Comparison of ENCODE assay signal across 21 cellular contexts in genomic region chr4:121094297-121094966, GRCh38. TPM values are rescaled to one million over a fixed set of nuclear protein-coding genes. Genes with fewer than 3 reads are reported as not detected.
"Had no signal": no experiment of that assay in that cellular context is flagged by ENCODE, and none has a peak within 500 bp of the region (broad histone marks: within the 10 kb centered on the region; RNA-seq: fewer than 3 reads in every experiment).

No MANE protein-coding gene starts in this region.

- H3K27ac ChIP-seq: RWPE1 had no signal

- ATAC-seq: activated T-cell treated with anti-CD3 and anti-CD28 coated beads, Interleukin-2, amount 50 U/mL, for 4 hours had no signal

- DNase-seq: activated B cell treated with CpG ODN at 0.5 μM for 24 hours; activated CD4-positive, alpha-beta memory T cell treated with anti-CD3 and anti-CD28 coated beads for 36 hours; activated CD4-positive, alpha-beta T cell treated with anti-CD3 and anti-CD28 coated beads for 1 hour; activated CD4-positive, alpha-beta T cell treated with anti-CD3 and anti-CD28 coated beads, Interleukin-2, amount 10 ng/mL, durations not matched to agents 24 days and 14 days; activated CD8-positive, alpha-beta memory T cell treated with anti-CD3 and anti-CD28 coated beads for 24 hours; activated gamma-delta T cell; activated naive CD4-positive, alpha-beta T cell treated with anti-CD3 and anti-CD28 coated beads for 36 hours; activated T-cell treated with anti-CD3 and anti-CD28 coated beads, Interleukin-2, amount 50 U/mL, for 4 hours; amygdala; KG1; NCI-H1105; NCI-H1436; NCI-H1694 treated with DMSO at 0.1 percent for 48 hours; NCI-H2029 treated with DMSO at 0.1 percent for 48 hours; NCI-H510A treated with DMSO at 0.1 percent for 48 hours; NCI-H69; Right ventricle myocardium superior; T-helper 1 cell had no signal

RNA-seq across cellular contexts. Expression of gene NDNF, which starts 22.1 kb away (rescaled TPM):
- total RNA-seq: activated B cell treated with CpG ODN at 0.5 μM for 24 hours; activated CD4-positive, alpha-beta memory T cell treated with anti-CD3 and anti-CD28 coated beads for 36 hours; activated naive CD4-positive, alpha-beta T cell treated with anti-CD3 and anti-CD28 coated beads for 36 hours; OCI-LY7; T-helper 2 cell treated with Interferon-gamma antibody and Interleukin-4, amounts not matched to agents 100 ng/mL and 5 ng/mL, for 36 hours had no signal
